ENCODE assay signal across 16 cellular contexts in the genomic region with DNA sequence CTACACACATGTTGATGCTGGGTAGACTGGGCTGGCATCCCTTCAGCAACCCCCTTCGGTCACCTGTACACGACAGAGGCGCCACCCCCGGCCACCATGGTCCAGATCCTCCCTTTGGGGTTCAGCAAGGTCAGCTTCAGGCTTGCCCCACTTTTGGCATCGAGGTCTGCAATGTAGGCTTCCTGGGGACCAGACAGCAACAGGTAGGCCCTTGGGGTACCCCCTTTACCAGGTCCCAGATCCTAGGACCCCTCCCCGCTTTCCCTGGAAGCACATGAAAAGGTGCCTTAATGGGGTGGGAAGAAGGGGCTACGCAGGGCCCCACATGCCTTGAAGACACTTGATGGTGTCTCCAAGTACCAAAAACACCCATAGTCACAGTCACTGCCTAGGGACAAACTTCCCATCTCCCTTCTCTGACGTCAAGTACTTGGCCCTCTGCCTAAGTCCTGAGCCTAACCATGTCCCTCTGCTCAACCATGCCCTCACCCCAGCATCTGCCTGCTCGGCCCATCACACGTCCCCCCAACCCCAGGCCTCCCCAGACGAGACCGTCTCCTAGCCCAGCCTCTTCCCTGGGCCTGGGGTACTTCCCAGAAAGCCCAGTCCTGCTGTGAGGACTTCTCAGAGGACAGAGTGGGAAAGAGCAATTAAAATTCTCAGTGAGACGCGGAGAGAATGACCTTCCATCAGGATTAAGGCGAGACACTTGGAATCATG. TPM values are rescaled to one million over a fixed set of nuclear protein-coding genes. Genes with fewer than 3 reads are reported as not detected.
DNase-seq lines count a peak whose midpoint lies in the region; ATAC-seq and TF ChIP-seq lines count a peak whose summit lies in the region.
"Had no signal": no experiment of that assay in that cellular context is flagged by ENCODE, and none has a peak within 500 bp of the region (broad histone marks: within the 10 kb centered on the region; RNA-seq: fewer than 3 reads in every experiment).

No MANE protein-coding gene starts in this region.

- H3K27ac ChIP-seq in adrenal gland (peak overlapping the region in 1 of 5 donors; percentile 13), uterus (peak overlapping the region; percentile 25 to 68)
- H3K27ac ChIP-seq: parathyroid adenoma had no signal

- H3K4me3 ChIP-seq in adrenal gland (no peak overlapping the region), mucosa of stomach (ENCODE audit: low read length) (no peak overlapping the region), uterus (no peak overlapping the region)
- H3K4me3 ChIP-seq: mucosa of descending colon had no signal

- ATAC-seq in Right ventricle myocardium superior (ENCODE audit: poor library complexity) (peak; percentile 39), left ventricle myocardium superior (no peak), HG03469 (IDR thresholded peaks at IDR 0.05; ENCODE audit: unreplicated experiment) (no peak)
- ATAC-seq: activated naive CD8-positive, alpha-beta T cell treated with anti-CD3 and anti-CD28 coated beads, Interleukin-2, amount 50 U/mL, for 24 hours; mucosa of descending colon had no signal

- 74 to 77% (median 77%) methylated on average over 13 to 15 of the region's 15 CpGs for WGBS in adrenal gland, 4 donors

- TF ChIP-seq POLR2A in adrenal gland (IDR thresholded peaks at IDR 0.05) (no peak), uterus (IDR thresholded peaks at IDR 0.05) (no peak)

- no peaks in the 10 kb centered on the region for H3K27me3 ChIP-seq in adrenal gland
- H3K27me3 ChIP-seq in mucosa of stomach (ENCODE audit: control insufficient read depth, insufficient read depth, low read length): no peaks in the 10 kb centered on the region
- no peaks in the 10 kb centered on the region for H3K27me3 ChIP-seq in uterus

- H3K9me3 ChIP-seq in adrenal gland (replicated peaks in 1 of 3) (no peaks in the 10 kb centered on the region), mucosa of stomach (ENCODE audit: control insufficient read depth, low read length) (no peaks in the 10 kb centered on the region), uterus (no peaks in the 10 kb centered on the region)
- H3K9me3 ChIP-seq: mucosa of descending colon had no signal

- peak overlapping the region; percentile 12 for H3K9ac ChIP-seq in mucosa of stomach (ENCODE audit: low read length)
- H3K9ac ChIP-seq: parathyroid adenoma had no signal

- peaks cover 0 to 73% of the 10 kb centered on the region in 2 donors for H3K36me3 ChIP-seq in adrenal gland (replicated peaks in 1 of 2)
- peaks cover 27% of the 10 kb centered on the region for H3K36me3 ChIP-seq in mucosa of stomach (ENCODE audit: control insufficient read depth, insufficient read depth, low read length)
- H3K36me3 ChIP-seq in uterus: no peaks in the 10 kb centered on the region

- intact Hi-C loops in Right ventricle myocardium superior (cut with DNase I) (no loop called here), left ventricle myocardium superior (cut with micrococcal nuclease) (no loop called here), adrenal gland (cut with DNase I) (no loop called here), uterus (cut with DNase I; ENCODE audit: low total_unique reads) (no loop called here)

- H3K4me1 ChIP-seq in adrenal gland (replicated peaks in 1 of 2): peaks cover 0 to 4% of the 10 kb centered on the region in 2 donors
- no peaks in the 10 kb centered on the region for H3K4me1 ChIP-seq in mucosa of stomach (ENCODE audit: control insufficient read depth, insufficient read depth, low read length)
- H3K4me1 ChIP-seq in uterus: no peaks in the 10 kb centered on the region
- H3K4me1 ChIP-seq: parathyroid adenoma had no signal

- DNase-seq in Right ventricle myocardium superior (no peak), left ventricle myocardium superior (no peak), adrenal gland (peak in 4 of 7 donors; percentile 37 to 64 (median 60)), uterus (peak; percentile 49 to 64), cerebellum (ENCODE audit: low spot score) (no peak), NCI-H2029 (lab: John Stamatoyannopoulos, UW) (no peak)
- DNase-seq: activated CD4-positive, alpha-beta T cell treated with anti-CD3 and anti-CD28 coated beads for 48 hours; activated naive CD8-positive, alpha-beta T cell treated with anti-CD3 and anti-CD28 coated beads, Interleukin-2, amount 50 U/mL, for 24 hours; activated T-cell treated with anti-CD3 and anti-CD28 coated beads for 4 hours; COR-L47; GDM1; mucosa of descending colon; NCI-H526 had no signal

- TF ChIP-seq CTCF in adrenal gland (IDR thresholded peaks at IDR 0.05) (no peak), uterus (IDR thresholded peaks at IDR 0.05) (no peak)

RNA-seq across cellular contexts. Expression of a gene that starts 12.1 kb away (rescaled TPM):
- total RNA-seq in Right ventricle myocardium superior (24.0 TPM), left ventricle myocardium superior (24.5 TPM), adrenal gland (100 to 1,000 TPM in 1 of 8 donors, 10 to 100 TPM in 7; 61.8 to 166 (median 74.0) TPM), uterus (100 to 1,000 TPM in 1 of 4 donors, 10 to 100 TPM in 3; 30.0 to 108 (median 67.3) TPM), cerebellum (91.7 TPM)
- polyA plus RNA-seq in adrenal gland: 100 to 1,000 TPM in 1 of 3 donors, 10 to 100 TPM in 2; 18.0 to 132 (median 22.7) TPM

RNA-seq across cellular contexts. Expression of a gene that starts 23.8 kb away (rescaled TPM):
- 0.75 TPM for total RNA-seq in Right ventricle myocardium superior
- total RNA-seq in left ventricle myocardium superior: 0.52 TPM
- total RNA-seq in adrenal gland: under 1 TPM in 7 of 8 donors, not detected in 1; 0.39 to 0.68 (median 0.42) TPM
- polyA plus RNA-seq in adrenal gland: 1 to 10 TPM; 1.2 to 3.5 (median 1.3) TPM
- 1 to 10 TPM in 3 of 4 donors, not detected in 1; 1.8 to 3.2 (median 3.2) TPM for total RNA-seq in uterus
- 3.7 TPM for total RNA-seq in cerebellum

RNA-seq across cellular contexts. Expression of a gene that starts 41.4 kb away (rescaled TPM):
- total RNA-seq in Right ventricle myocardium superior (3.0 TPM), left ventricle myocardium superior (3.5 TPM), adrenal gland (10 to 100 TPM; 14.7 to 42.9 (median 23.6) TPM), uterus (10 to 100 TPM; 19.7 to 73.3 (median 38.5) TPM), cerebellum (55.2 TPM)
- polyA plus RNA-seq in adrenal gland: 1 to 10 TPM in 1 of 3 donors, under 1 TPM in 2; 0.17 to 3.2 (median 0.97) TPM

RNA-seq across cellular contexts. Expression of a gene that starts 60.0 kb away (rescaled TPM):
- 23.0 TPM for total RNA-seq in Right ventricle myocardium superior
- total RNA-seq in left ventricle myocardium superior: 28.6 TPM
- total RNA-seq in adrenal gland: 10 to 100 TPM; 60.6 to 78.5 (median 72.0) TPM
- 10 to 100 TPM; 27.9 to 44.6 (median 34.2) TPM for polyA plus RNA-seq in adrenal gland
- total RNA-seq in uterus: 10 to 100 TPM; 10.2 to 74.7 (median 40.2) TPM
- 27.5 TPM for total RNA-seq in cerebellum

Comparison
In these comparisons a context has a peak if more than half of its experiments do, and no peak if none do; other contexts are left out.
1. DNase-seq: peak in adrenal gland (4 of 7) and uterus (2 of 2); none in Right ventricle myocardium superior (single experiment), left ventricle myocardium superior (single experiment), cerebellum (single experiment) and NCI-H2029 (single experiment).